Comparison of ENCODE assay signal across 11 cellular contexts in the genomic region with DNA sequence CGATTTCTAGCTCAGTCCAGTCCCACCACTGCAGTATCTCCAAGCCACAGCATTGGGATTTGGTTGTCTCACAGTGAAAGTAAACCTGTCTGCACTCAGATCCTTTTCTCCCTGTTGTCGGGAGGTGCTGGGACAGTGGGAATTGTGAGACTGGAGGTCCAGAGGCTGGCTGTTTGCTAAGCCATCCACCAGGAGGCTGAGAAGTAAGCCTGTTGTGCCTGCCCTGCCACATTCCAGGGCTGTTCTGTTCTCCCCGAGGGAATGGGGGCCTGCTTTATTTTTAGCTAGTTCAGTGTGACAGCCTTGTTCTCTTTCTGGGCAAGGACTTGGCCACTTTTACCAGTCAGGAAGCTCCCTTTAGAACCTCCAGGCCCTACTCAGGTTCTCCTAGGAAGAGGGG. TPM values are rescaled to one million over a fixed set of nuclear protein-coding genes. Genes with fewer than 3 reads are reported as not detected.
A peak's percentile ranks its signal among the peaks of the same experiment; 100 is the strongest.
DNase-seq lines count a peak whose midpoint lies in the region; TF ChIP-seq lines count a peak whose summit lies in the region.
"Had no signal": no experiment of that assay in that cellular context is flagged by ENCODE, and none has a peak within 500 bp of the region (broad histone marks: within the 10 kb centered on the region; RNA-seq: fewer than 3 reads in every experiment).

No MANE protein-coding gene starts in this region.

- no TSS peak for BruUV-seq in A673 (replicated peaks; lab: Mats Ljungman, UMichigan)

- no peaks in the 10 kb centered on the region for H3K36me3 ChIP-seq in A673 (ENCODE audit: insufficient read depth, low read length, poor library complexity, severe bottlenecking)
- H3K36me3 ChIP-seq in NT2/D1 (ENCODE audit: insufficient read depth, insufficient read length, low read length): peaks cover 33% of the 10 kb centered on the region
- H3K36me3 ChIP-seq in mucosa of rectum (ENCODE audit: control insufficient read depth in 2 of 2, insufficient read depth in 2 of 2, low read length in 2 of 2): peaks cover 0 to 3% of the 10 kb centered on the region in 2 donors
- H3K36me3 ChIP-seq: tibial nerve had no signal

- H3K4me3 ChIP-seq in A673 (ENCODE audit: low read depth, low read length, poor library complexity, severe bottlenecking) (no peak overlapping the region), NT2/D1 (ENCODE audit: insufficient read length, low read depth) (no peak overlapping the region), epithelial cell of proximal tubule (ENCODE audit: low read depth, low read length) (no peak overlapping the region), mucosa of rectum (ENCODE audit: low read length in 2 of 2) (no peak overlapping the region)
- H3K4me3 ChIP-seq: tibial nerve had no signal

- peak overlapping the region; percentile 21 for H3K9ac ChIP-seq in NT2/D1 (ENCODE audit: insufficient read length, low read depth)
- H3K9ac ChIP-seq in mucosa of rectum (ENCODE audit: low read depth in 1 of 2, low read length in 2 of 2): no peak overlapping the region

- no peaks in the 10 kb centered on the region for H3K9me3 ChIP-seq in A673 (ENCODE audit: low read depth, low read length, poor library complexity, severe bottlenecking)
- H3K9me3 ChIP-seq in NT2/D1 (ENCODE audit: insufficient read depth, low read length): no peaks in the 10 kb centered on the region
- H3K9me3 ChIP-seq in mucosa of rectum (ENCODE audit: control insufficient read depth in 2 of 2, low read length in 2 of 2): no peaks in the 10 kb centered on the region
- H3K9me3 ChIP-seq: tibial nerve had no signal

- POLR2A ChIA-PET in A673 (lab: Charles Lee; ENCODE audit: low non-redundant PET): no interaction called here

- CTCF ChIA-PET in A673 (lab: Charles Lee): no interaction called here

- intact Hi-C loops in A673 (cut with micrococcal nuclease; ENCODE audit: unreplicated experiment): no loop called here

- TF ChIP-seq CTCF in A673 (conservative IDR thresholded peaks at IDR 0.05; ENCODE audit: low read depth, low read length) (peak; percentile 36), epithelial cell of proximal tubule (conservative IDR thresholded peaks at IDR 0.05; ENCODE audit: low read depth, low read length) (peak; percentile 11)

- H3K27me3 ChIP-seq in A673 (replicated peaks; ENCODE audit: insufficient read depth, low read depth, low read length, poor library complexity): no peaks in the 10 kb centered on the region
- no peaks in the 10 kb centered on the region for H3K27me3 ChIP-seq in NT2/D1 (ENCODE audit: insufficient read depth, insufficient read length)
- no peaks in the 10 kb centered on the region for H3K27me3 ChIP-seq in mucosa of rectum (ENCODE audit: control insufficient read depth in 2 of 2, insufficient read depth in 2 of 2, low read length in 2 of 2)
- H3K27me3 ChIP-seq: tibial nerve had no signal

- peak overlapping the region; percentile 41 for H3K27ac ChIP-seq in A673 (ENCODE audit: low read depth, low read length, poor library complexity, severe bottlenecking)
- H3K27ac ChIP-seq in mucosa of rectum (ENCODE audit: low read depth in 2 of 2, low read length in 2 of 2): peak overlapping the region; percentile 49

- H3K4me1 ChIP-seq in A673 (ENCODE audit: insufficient read depth, low read length, poor library complexity, severe bottlenecking) (peaks cover 38% of the 10 kb centered on the region), NT2/D1 (ENCODE audit: insufficient read depth, insufficient read length) (peaks cover 29% of the 10 kb centered on the region), mucosa of rectum (ENCODE audit: control insufficient read depth in 2 of 2, insufficient read depth in 2 of 2, low read length in 2 of 2) (peaks cover 19 to 32% of the 10 kb centered on the region in 2 donors)

- DNase-seq in A673 (ENCODE audit: low spot score) (peak; percentile 57), NT2/D1 (ENCODE audit: low read depth, low spot score) (no peak), epithelial cell of proximal tubule (ENCODE audit: low read depth) (no peak), NCI-H2029 treated with DMSO at 0.1 percent for 48 hours (lab: John Stamatoyannopoulos, UW) (no peak), medulla oblongata (ENCODE audit: extremely low spot score) (no peak), NCI-H1417 (lab: John Stamatoyannopoulos, UW) (no peak), NCI-H446 treated with DMSO at 0.1 percent for 48 hours (lab: John Stamatoyannopoulos, UW) (no peak)
- DNase-seq: activated naive CD8-positive, alpha-beta T cell treated with anti-CD3 and anti-CD28 coated beads, Interleukin-2, amount 50 U/mL, for 24 hours; T-cell had no signal

RNA-seq across cellular contexts. Expression of gene HK1, which starts 54.9 kb away (rescaled TPM):
- total RNA-seq in A673 (2021) (106 and 107 TPM in 2 replicates), epithelial cell of proximal tubule (84.4 and 99.7 TPM in 2 replicates)
